1 cellular context compared by ENCODE assay signal in genomic region chr19:10200101-10200500, GRCh38.
TF ChIP-seq lines count a peak whose summit lies in the region.

No MANE protein-coding gene starts in this region.

TF ChIP-seq in HEK293T, 16 proteins besides CTCF, POLR2A, EP300 and RAD21:
- peak; percentile 42; the same call in 1 of the 2 replicates for TF ChIP-seq L3MBTL2 (conservative IDR thresholded peaks at IDR 0.05)
